1 cellular context compared by ENCODE assay signal in the genomic region with DNA sequence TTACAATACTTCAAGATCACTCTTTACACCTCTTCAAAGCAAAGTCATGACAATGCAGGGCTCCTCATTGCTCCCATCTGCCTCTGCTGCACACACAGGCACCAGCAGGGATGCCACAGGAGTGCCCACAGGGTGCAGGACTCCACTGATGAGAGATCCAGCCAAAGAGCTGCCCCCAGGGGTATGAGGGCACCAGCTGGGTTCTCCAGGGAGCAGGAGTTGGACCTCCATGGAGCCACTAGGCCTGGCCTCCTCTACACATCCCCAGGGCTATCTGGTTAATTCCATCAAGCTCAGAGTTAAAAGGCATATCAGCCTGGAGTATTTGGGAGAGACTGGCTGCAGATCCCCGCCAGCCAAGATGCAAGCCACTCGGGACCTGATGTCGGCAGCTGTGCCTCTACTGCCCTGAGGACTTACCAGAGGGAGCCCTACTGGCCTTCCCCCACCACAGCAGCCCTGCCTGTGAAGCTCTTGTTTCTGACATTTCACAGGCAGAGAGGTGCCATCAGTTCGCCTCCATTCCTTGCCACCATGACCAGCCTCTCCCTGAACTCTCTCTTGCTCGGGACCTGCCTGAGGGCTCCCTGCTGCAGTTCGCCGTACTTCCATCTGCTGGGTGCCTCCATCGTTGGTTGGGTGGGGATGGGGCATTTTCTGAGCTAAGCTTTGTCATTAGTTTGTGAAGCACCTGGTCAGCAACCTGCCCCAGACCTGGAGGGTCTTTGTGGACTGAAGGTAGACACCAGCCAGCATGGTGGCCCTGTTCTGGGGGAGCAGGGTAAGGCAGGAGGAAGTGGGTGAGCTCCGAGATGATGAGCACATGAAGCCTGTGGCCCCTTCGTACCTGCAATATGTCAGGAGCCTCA.
TF ChIP-seq lines count a peak whose summit lies in the region.

No MANE protein-coding gene starts in this region.

TF ChIP-seq in endothelial cell of umbilical vein, 7 proteins besides CTCF, POLR2A, EP300 and RAD21:
- TF ChIP-seq EZH2 (IDR thresholded peaks at IDR 0.05; ENCODE audit: borderline replicate concordance, low read depth, low read length, severe bottlenecking) (no peak), MAX (IDR thresholded peaks at IDR 0.05; ENCODE audit: insufficient read depth, insufficient read length) (no peak), FOS (IDR thresholded peaks at IDR 0.05; ENCODE audit: borderline replicate concordance, insufficient read depth, low read length) (no peak), POLR2AphosphoS5 (IDR thresholded peaks at IDR 0.05; ENCODE audit: insufficient read depth, low read depth, low read length) (no peak), JUN (IDR thresholded peaks at IDR 0.05; ENCODE audit: borderline replicate concordance, insufficient read depth, insufficient read length, low read depth) (no peak), GATA2 (IDR thresholded peaks at IDR 0.05; ENCODE audit: insufficient read depth, insufficient read length, low read depth, low read length) (no peak), MYC (IDR thresholded peaks at IDR 0.05; ENCODE audit: low read depth, low read length) (no peak)
